Comparison of ENCODE assay signal across 25 cellular contexts in genomic region chr12:116263431-116263830, GRCh38. TPM values are rescaled to one million over a fixed set of nuclear protein-coding genes. Genes with fewer than 3 reads are reported as not detected.
DNase-seq lines count a peak whose midpoint lies in the region; ATAC-seq and TF ChIP-seq lines count a peak whose summit lies in the region.
"Had no signal": no experiment of that assay in that cellular context is flagged by ENCODE, and none has a peak within 500 bp of the region (broad histone marks: within the 10 kb centered on the region; RNA-seq: fewer than 3 reads in every experiment).

No MANE protein-coding gene starts in this region.

- DNase-seq in activated CD4-positive, alpha-beta T cell treated with anti-CD3 and anti-CD28 coated beads for 36 hours: no peak
- DNase-seq in activated CD4-positive, alpha-beta T cell treated with anti-CD3 and anti-CD28 coated beads, Interleukin-2, amount 10 ng/mL, durations not matched to agents 24 days and 14 days: no peak
- no peak for DNase-seq in SK-N-MC (ENCODE audit: low read depth, low spot score)
- DNase-seq in foreskin keratinocyte: no peak
- DNase-seq in T-cell: no peak
- DNase-seq in activated CD4-positive, CD25-positive, alpha-beta regulatory T cell treated with anti-CD3 and anti-CD28 coated beads, Interleukin-2, amount 50 U/mL, for 72 hours: no peak
- DNase-seq: 8988T; activated CD4-positive, alpha-beta T cell treated with anti-CD3 and anti-CD28 coated beads, Interleukin-2, amount 50 U/mL, for 4 hours; activated naive CD4-positive, alpha-beta T cell treated with anti-CD3 and anti-CD28 coated beads for 36 hours; CD8-positive, alpha-beta T cell; DMS53; esophagus squamous epithelium; GDM1; left cardiac atrium; NCI-H510A treated with DMSO at 0.1 percent for 48 hours; NK-92 treated with Interleukin-12 subunit alpha and Interleukin-12 subunit beta, amount 100 ng/mL, for 24 hours; psoas muscle; SHP77; stimulated activated naive CD8-positive, alpha-beta T cell treated with anti-CD3 and anti-CD28 coated beads, Interleukin-15, Interleukin-2, amounts not matched to agents 100 U/mL and 50 U/mL, for 24 hours; testis; uterus had no signal

- no peaks in the 10 kb centered on the region for H3K36me3 ChIP-seq in SK-N-MC (ENCODE audit: insufficient read depth, low read length)
- H3K36me3 ChIP-seq in skeletal muscle tissue (ENCODE audit: control insufficient read depth in 3 of 3, insufficient read depth in 3 of 3, low read length in 3 of 3): no peaks in the 10 kb centered on the region
- H3K36me3 ChIP-seq: esophagus squamous epithelium, uterus had no signal

- H3K4me3 ChIP-seq in SK-N-MC (no peak overlapping the region; the same call in 1 of the 2 replicates), skeletal muscle tissue (ENCODE audit: low read length in 3 of 3) (peak overlapping the region in 2 of 3 donors; percentile 1 to 52)
- H3K4me3 ChIP-seq: esophagus squamous epithelium, psoas muscle, testis, uterus had no signal

- H3K9me3 ChIP-seq in SK-N-MC (ENCODE audit: low read depth, low read length) (no peaks in the 10 kb centered on the region), skeletal muscle tissue (ENCODE audit: control insufficient read depth in 3 of 3, low read length in 3 of 3) (no peaks in the 10 kb centered on the region)
- H3K9me3 ChIP-seq: esophagus squamous epithelium, psoas muscle, testis, uterus had no signal

- CTCF ChIA-PET in activated CD4-positive, alpha-beta T cell treated with anti-CD3 and anti-CD28 coated beads for 36 hours (lab: Charles Lee): interaction anchor here (1.1 kb wide), 1 partner anchor 9 kb away, joined by 3 read pairs; no protein-coding TSS in a partner anchor
- CTCF ChIA-PET in T-cell (lab: Charles Lee): no interaction called here

- H3K4me1 Mint-ChIP-seq in activated CD4-positive, alpha-beta T cell treated with anti-CD3 and anti-CD28 coated beads for 36 hours: peaks cover 40% of the 10 kb centered on the region
- peaks cover 32% of the 10 kb centered on the region for H3K4me1 Mint-ChIP-seq in activated CD4-positive, alpha-beta T cell treated with anti-CD3 and anti-CD28 coated beads, Interleukin-2, amount 10 ng/mL, durations not matched to agents 24 days and 14 days
- peaks cover 37 to 47% (median 46%) of the 10 kb centered on the region in 3 donors for H3K4me1 Mint-ChIP-seq in T-cell

- peak; percentile 30 for ATAC-seq in activated CD4-positive, alpha-beta T cell treated with anti-CD3 and anti-CD28 coated beads for 36 hours
- ATAC-seq in foreskin keratinocyte (no peak), HG03439 (IDR thresholded peaks at IDR 0.05; ENCODE audit: unreplicated experiment) (no peak), T-cell (replicated peaks in 1 of 4) (no peak)
- ATAC-seq: CD8-positive, alpha-beta T cell; left cardiac atrium; stimulated activated naive CD8-positive, alpha-beta T cell treated with anti-CD3 and anti-CD28 coated beads, Interleukin-15, Interleukin-2, amounts not matched to agents 100 U/mL and 50 U/mL, for 24 hours had no signal

- H3K9me3 Mint-ChIP-seq in activated CD4-positive, alpha-beta T cell treated with anti-CD3 and anti-CD28 coated beads for 36 hours (ENCODE audit: low read depth): no peaks in the 10 kb centered on the region
- H3K9me3 Mint-ChIP-seq in activated CD4-positive, alpha-beta T cell treated with anti-CD3 and anti-CD28 coated beads, Interleukin-2, amount 10 ng/mL, durations not matched to agents 24 days and 14 days: no peaks in the 10 kb centered on the region
- no peaks in the 10 kb centered on the region for H3K9me3 Mint-ChIP-seq in T-cell
- H3K9me3 Mint-ChIP-seq: activated naive CD4-positive, alpha-beta T cell treated with anti-CD3 and anti-CD28 coated beads for 36 hours; CD8-positive, alpha-beta T cell had no signal

- H3K4me1 ChIP-seq in foreskin keratinocyte (peaks cover 62% of the 10 kb centered on the region), skeletal muscle tissue (ENCODE audit: control insufficient read depth in 3 of 3, insufficient read depth in 3 of 3, low read length in 3 of 3) (peaks cover 39 to 44% (median 43%) of the 10 kb centered on the region in 3 donors)

- no peaks in the 10 kb centered on the region for H3K27me3 ChIP-seq in foreskin keratinocyte
- H3K27me3 ChIP-seq in skeletal muscle tissue (ENCODE audit: control insufficient read depth in 3 of 3, insufficient read depth in 3 of 3, low read length in 3 of 3): no peaks in the 10 kb centered on the region
- H3K27me3 ChIP-seq: esophagus squamous epithelium, testis, uterus had no signal

- H3K27me3 Mint-ChIP-seq in activated CD4-positive, alpha-beta T cell treated with anti-CD3 and anti-CD28 coated beads for 36 hours: no peaks in the 10 kb centered on the region
- H3K27me3 Mint-ChIP-seq in activated CD4-positive, alpha-beta T cell treated with anti-CD3 and anti-CD28 coated beads, Interleukin-2, amount 10 ng/mL, durations not matched to agents 24 days and 14 days: no peaks in the 10 kb centered on the region
- no peaks in the 10 kb centered on the region for H3K27me3 Mint-ChIP-seq in T-cell

- no peaks in the 10 kb centered on the region for H3K36me3 Mint-ChIP-seq in activated CD4-positive, alpha-beta T cell treated with anti-CD3 and anti-CD28 coated beads for 36 hours (ENCODE audit: low read depth)
- no peaks in the 10 kb centered on the region for H3K36me3 Mint-ChIP-seq in activated CD4-positive, alpha-beta T cell treated with anti-CD3 and anti-CD28 coated beads, Interleukin-2, amount 10 ng/mL, durations not matched to agents 24 days and 14 days (ENCODE audit: low read depth)
- H3K36me3 Mint-ChIP-seq in T-cell: no peaks in the 10 kb centered on the region
- H3K36me3 Mint-ChIP-seq: CD8-positive, alpha-beta T cell had no signal

- intact Hi-C loops in activated CD4-positive, alpha-beta T cell treated with anti-CD3 and anti-CD28 coated beads for 36 hours (cut with DNase I, micrococcal nuclease): no loop called here
- intact Hi-C loops in activated CD4-positive, alpha-beta T cell treated with anti-CD3 and anti-CD28 coated beads, Interleukin-2, amount 10 ng/mL, durations not matched to agents 24 days and 14 days (cut with micrococcal nuclease): no loop called here

- no peak overlapping the region for H3K27ac Mint-ChIP-seq in activated CD4-positive, alpha-beta T cell treated with anti-CD3 and anti-CD28 coated beads for 36 hours
- H3K27ac Mint-ChIP-seq in activated CD4-positive, alpha-beta T cell treated with anti-CD3 and anti-CD28 coated beads, Interleukin-2, amount 10 ng/mL, durations not matched to agents 24 days and 14 days: no peak overlapping the region
- H3K27ac Mint-ChIP-seq in T-cell: peak overlapping the region in 1 of 2 donors; percentile 40
- H3K27ac Mint-ChIP-seq: activated naive CD4-positive, alpha-beta T cell treated with anti-CD3 and anti-CD28 coated beads for 36 hours; CD8-positive, alpha-beta T cell had no signal

- H3K27ac ChIP-seq in SK-N-MC: peak overlapping the region; percentile 77
- no peak overlapping the region for H3K27ac ChIP-seq in foreskin keratinocyte
- H3K27ac ChIP-seq in skeletal muscle tissue (ENCODE audit: low read depth, low read length): no peak overlapping the region
- H3K27ac ChIP-seq: esophagus squamous epithelium, HL-60, psoas muscle, uterus, VCaP had no signal

- H3K9ac ChIP-seq in SK-N-MC (ENCODE audit: insufficient read length) (no peak overlapping the region), skeletal muscle tissue (ENCODE audit: low read depth in 1 of 3, low read length in 3 of 3) (no peak overlapping the region)

- POLR2A ChIA-PET in activated CD4-positive, alpha-beta T cell treated with anti-CD3 and anti-CD28 coated beads for 36 hours (lab: Charles Lee): no interaction called here
- POLR2A ChIA-PET in T-cell (lab: Charles Lee): no interaction called here

- TF ChIP-seq CTCF in foreskin keratinocyte (conservative IDR thresholded peaks at IDR 0.05): peak; percentile 23

- no peak overlapping the region for H3K4me3 Mint-ChIP-seq in activated CD4-positive, alpha-beta T cell treated with anti-CD3 and anti-CD28 coated beads for 36 hours
- no peak overlapping the region for H3K4me3 Mint-ChIP-seq in activated CD4-positive, alpha-beta T cell treated with anti-CD3 and anti-CD28 coated beads, Interleukin-2, amount 10 ng/mL, durations not matched to agents 24 days and 14 days
- H3K4me3 Mint-ChIP-seq in T-cell: peak overlapping the region in 1 of 3 donors; percentile 4
- H3K4me3 Mint-ChIP-seq: activated naive CD4-positive, alpha-beta T cell treated with anti-CD3 and anti-CD28 coated beads for 36 hours; CD8-positive, alpha-beta T cell had no signal

RNA-seq across cellular contexts. Expression of gene MED13L, which starts 14.1 kb away (rescaled TPM):
- total RNA-seq in activated CD4-positive, alpha-beta T cell treated with anti-CD3 and anti-CD28 coated beads for 36 hours: 10 to 100 TPM; 38.5 to 41.9 TPM
- 55.1 and 62.9 TPM in 2 replicates for total RNA-seq in activated CD4-positive, alpha-beta T cell treated with anti-CD3 and anti-CD28 coated beads, Interleukin-2, amount 10 ng/mL, durations not matched to agents 24 days and 14 days
- total RNA-seq in foreskin keratinocyte: 42.4 and 50.1 TPM in 2 replicates
- polyA plus RNA-seq in foreskin keratinocyte: 4.6 and 5.3 TPM in 2 replicates
- total RNA-seq in skeletal muscle tissue: 179 TPM
- 100 to 1,000 TPM; 126 to 216 (median 133) TPM for total RNA-seq in T-cell
